In the genomic region with DNA sequence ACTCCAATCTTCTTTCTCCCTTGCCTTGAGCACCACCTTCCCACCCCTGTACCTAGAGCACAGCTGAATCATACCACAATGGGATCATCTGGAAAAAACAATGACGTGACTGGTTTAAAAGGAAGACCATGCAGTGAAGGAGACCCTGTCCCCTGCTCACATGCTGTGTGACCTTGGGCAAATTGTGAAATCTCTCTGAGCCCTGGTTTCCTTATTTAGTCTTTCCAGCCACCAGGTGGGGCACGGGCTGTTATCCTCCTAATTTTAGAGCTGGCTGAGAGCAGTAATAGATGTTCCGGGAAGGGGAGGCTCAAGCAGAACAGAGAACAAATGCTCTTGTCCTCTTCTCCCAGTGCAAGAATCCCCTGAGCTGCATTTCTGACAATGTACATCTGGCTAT, we compare ENCODE assay signal across 14 cellular contexts.
DNase-seq lines count a peak whose midpoint lies in the region; ATAC-seq and TF ChIP-seq lines count a peak whose summit lies in the region.
"Had no signal": no experiment of that assay in that cellular context is flagged by ENCODE, and none has a peak within 500 bp of the region (broad histone marks: within the 10 kb centered on the region; RNA-seq: fewer than 3 reads in every experiment).

No MANE protein-coding gene starts in this region.

- no peak overlapping the region for H2BK120ac ChIP-seq in IMR-90 (ENCODE audit: low read depth, low read length)

- WGBS in IMR-90 (ENCODE audit: extremely low coverage in 2 of 2, insufficient read length in 1 of 2), 2 experiments: no CpG with 5 or more reads among the region's 3 CpGs

- H3K23ac ChIP-seq in IMR-90 (ENCODE audit: low read depth, low read length): no peak overlapping the region

- H3K27ac ChIP-seq in IMR-90 (ENCODE audit: insufficient read depth, low read length): no peak overlapping the region
- no peak overlapping the region for H3K27ac ChIP-seq in left lung

- H3K79me1 ChIP-seq in IMR-90 (ENCODE audit: low read depth in 1 of 2, low read length in 2 of 2): no peaks in the 10 kb centered on the region

- in situ Hi-C loops in IMR-90 (cut with MboI; ENCODE audit: low sequenced_read_pairs): no loop called here

- POLR2A ChIA-PET in IMR-90 (lab: Charles Lee; ENCODE audit: unreplicated experiment): interaction anchor here (0.6 kb wide), 1 partner anchor 41 kb away, joined by 3 read pairs; no protein-coding TSS in a partner anchor

- H2AK9ac ChIP-seq in IMR-90 (replicated peaks; ENCODE audit: low read depth, low read length, poor library complexity): no peak overlapping the region

- no peaks in the 10 kb centered on the region for H3K27me3 ChIP-seq in IMR-90 (ENCODE audit: control insufficient read depth, insufficient read depth, low read length)
- no peaks in the 10 kb centered on the region for H3K27me3 ChIP-seq in left lung

- peak overlapping the region; percentile 66 for H2AFZ ChIP-seq in IMR-90 (replicated peaks; ENCODE audit: low read length, poor library complexity)

- DNase-seq in AG08395 (ENCODE audit: low spot score): peak; percentile 54
- DNase-seq in IMR-90: no peak
- peak; percentile 41 for DNase-seq in cerebellar cortex (ENCODE audit: low spot score)
- no peak for DNase-seq in left lung
- DNase-seq in KG1 (lab: John Stamatoyannopoulos, UW): no peak
- DNase-seq: activated naive CD8-positive, alpha-beta T cell treated with anti-CD3 and anti-CD28 coated beads for 36 hours; foreskin melanocyte; NCI-H1105 treated with DMSO at 0.1 percent for 48 hours; RPMI8226; stimulated activated naive CD4-positive, alpha-beta T cell treated with Interleukin-2 at 50 U/mL for 16 hours had no signal

- H3K4me3 ChIP-seq in IMR-90 (ENCODE audit: insufficient read depth, low read depth, low read length) (no peak overlapping the region), left lung (no peak overlapping the region)
- H3K4me3 ChIP-seq: GM12878 had no signal

- H3K18ac ChIP-seq in IMR-90 (ENCODE audit: low read depth, low read length): no peak overlapping the region

- no peak overlapping the region for H3K14ac ChIP-seq in IMR-90 (replicated peaks; ENCODE audit: low read depth, low read length)

- no peak overlapping the region for H2AK5ac ChIP-seq in IMR-90 (ENCODE audit: low read depth, low read length)

- TF ChIP-seq RAD21 in IMR-90 (IDR thresholded peaks at IDR 0.05; ENCODE audit: low read length): peak; percentile 42

- intact Hi-C loops in IMR-90 (cut with micrococcal nuclease): no loop called here
- intact Hi-C loops in left lung (cut with DNase I): no loop called here

- H4K5ac ChIP-seq in IMR-90 (ENCODE audit: low read depth, low read length): no peak overlapping the region

- TF ChIP-seq CTCF in IMR-90 (conservative IDR thresholded peaks at IDR 0.05; ENCODE audit: low read depth, low read length): peak; percentile 39
- TF ChIP-seq CTCF in left lung (IDR thresholded peaks at IDR 0.05): no peak

- no peak overlapping the region for H3K9ac ChIP-seq in IMR-90 (ENCODE audit: low read depth, low read length)

- H3K56ac ChIP-seq in IMR-90 (ENCODE audit: extremely low read depth, insufficient read depth, low read length): no peak overlapping the region

- no peak overlapping the region for H4K8ac ChIP-seq in IMR-90 (ENCODE audit: low read depth in 2 of 2, low read length in 2 of 2)

- H2BK5ac ChIP-seq in IMR-90 (ENCODE audit: low read depth, low read length, poor library complexity, severe bottlenecking): no peak overlapping the region

- no peaks in the 10 kb centered on the region; the same call in 1 of the 2 replicates for H3K9me1 ChIP-seq in IMR-90 (ENCODE audit: insufficient read depth, low read length)

- no peaks in the 10 kb centered on the region for H4K20me1 ChIP-seq in IMR-90 (ENCODE audit: insufficient read depth, low read length)

- no peak overlapping the region for H3K4ac ChIP-seq in IMR-90 (ENCODE audit: low read depth, low read length)

- H2BK15ac ChIP-seq in IMR-90 (ENCODE audit: low read depth, low read length): no peak overlapping the region; the same call in 2 of the 3 replicates

- H3K4me1 ChIP-seq in IMR-90 (ENCODE audit: control insufficient read depth, insufficient read depth, low read length): no peaks in the 10 kb centered on the region; the same call in 1 of the 2 replicates
- no peaks in the 10 kb centered on the region for H3K4me1 ChIP-seq in left lung

- CTCF ChIA-PET in IMR-90 (lab: Yijun Ruan, JAX): interaction anchor here (0.6 to 1.3 kb wide), 2 partner anchors 17 to 56 kb away, joined by 3 to 5 read pairs; no protein-coding TSS in a partner anchor

- no peak overlapping the region for H2BK20ac ChIP-seq in IMR-90 (ENCODE audit: low read depth, low read length)

- ATAC-seq in IMR-90 (ENCODE audit: low read depth) (peak; percentile 46), left lung (peak; percentile 18), HG02571 (IDR thresholded peaks at IDR 0.05; ENCODE audit: unreplicated experiment) (no peak), HG02798 (IDR thresholded peaks at IDR 0.05; ENCODE audit: poor library complexity, unreplicated experiment) (no peak), GM18511 (IDR thresholded peaks at IDR 0.05; ENCODE audit: unreplicated experiment) (no peak)
- ATAC-seq: GM12878 had no signal

- dilution Hi-C loops in IMR-90 (cut with HindIII; ENCODE audit: low sequenced_read_pairs, unreplicated experiment): no loop called here

- no TSS peak for BruUV-seq in IMR-90 (replicated peaks; lab: Mats Ljungman, UMichigan)

- H3K36me3 ChIP-seq in IMR-90 (ENCODE audit: control insufficient read depth, insufficient read depth, low read length) (no peaks in the 10 kb centered on the region), left lung (no peaks in the 10 kb centered on the region)

- H3K9me3 ChIP-seq in IMR-90 (ENCODE audit: control insufficient read depth, insufficient read depth, low read length) (no peaks in the 10 kb centered on the region), left lung (no peaks in the 10 kb centered on the region)

- H4K91ac ChIP-seq in IMR-90 (ENCODE audit: insufficient read depth, low read depth, low read length): no peak overlapping the region

- no peak for TF ChIP-seq POLR2A in IMR-90 (IDR thresholded peaks at IDR 0.05; ENCODE audit: low read depth, low read length)

- no peak overlapping the region for H3K4me2 ChIP-seq in IMR-90 (ENCODE audit: low read depth, low read length)

TF ChIP-seq in IMR-90, 13 proteins besides CTCF, POLR2A, EP300 and RAD21:
- TF ChIP-seq BHLHE40 (IDR thresholded peaks at IDR 0.05; ENCODE audit: low read depth, low read length) (no peak), CHD1 (IDR thresholded peaks at IDR 0.05; ENCODE audit: low read depth, low read length) (no peak), CEBPB (IDR thresholded peaks at IDR 0.05; ENCODE audit: low read depth, low read length) (peak; percentile 54), NFE2L2 (IDR thresholded peaks at IDR 0.05; ENCODE audit: low read depth, low read length) (no peak), SMC3 (IDR thresholded peaks at IDR 0.05; ENCODE audit: low read depth, low read length) (peak; percentile 38)
- TF ChIP-seq, protein P1, sequence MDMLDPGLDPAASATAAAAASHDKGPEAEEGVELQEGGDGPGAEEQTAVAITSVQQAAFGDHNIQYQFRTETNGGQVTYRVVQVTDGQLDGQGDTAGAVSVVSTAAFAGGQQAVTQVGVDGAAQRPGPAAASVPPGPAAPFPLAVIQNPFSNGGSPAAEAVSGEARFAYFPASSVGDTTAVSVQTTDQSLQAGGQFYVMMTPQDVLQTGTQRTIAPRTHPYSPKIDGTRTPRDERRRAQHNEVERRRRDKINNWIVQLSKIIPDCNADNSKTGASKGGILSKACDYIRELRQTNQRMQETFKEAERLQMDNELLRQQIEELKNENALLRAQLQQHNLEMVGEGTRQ (IDR thresholded peaks at IDR 0.05; ENCODE audit: low read depth, low read length): no peak

Comparison
In these comparisons a context has a peak if more than half of its experiments do, and no peak if none do; other contexts are left out.
1. DNase-seq: peak in AG08395 (single experiment) and cerebellar cortex (single experiment); none in IMR-90 (single experiment), left lung (0 of 2) and KG1 (single experiment).
2. ATAC-seq: peak in IMR-90 (single experiment) and left lung (single experiment); none in HG02571 (single experiment), HG02798 (single experiment) and GM18511 (single experiment).